In genomic region chr1:222455188-222455879, GRCh38 we compare ENCODE assay signal across 8 cellular contexts.
A peak's percentile ranks its signal among the peaks of the same experiment; 100 is the strongest.
DNase-seq lines count a peak whose midpoint lies in the region; ATAC-seq and TF ChIP-seq lines count a peak whose summit lies in the region.

No MANE protein-coding gene starts in this region.

- no peaks in the 10 kb centered on the region for H3K27me3 ChIP-seq in brain microvascular endothelial cell (replicated peaks)

- H3K27ac ChIP-seq in brain microvascular endothelial cell, result no peak overlapping the region

- peak overlapping the region; percentile 25 for H3K4me3 ChIP-seq in brain microvascular endothelial cell (ENCODE audit: low read depth, low read length)

- DNase-seq in AG08395 (ENCODE audit: low spot score) (peak; percentile 89), NCI-H2107 treated with DMSO at 0.1 percent for 48 hours (lab: John Stamatoyannopoulos, UW; ENCODE audit: unreplicated experiment) (peak; percentile 86), UCSD-AML1 (lab: John Stamatoyannopoulos, UW; ENCODE audit: unreplicated experiment) (peak; percentile 76), brain microvascular endothelial cell (peak; percentile 85), inferior parietal cortex (ENCODE audit: extremely low spot score) (peak; percentile 92)
- DNase-seq in stimulated activated CD4-positive, alpha-beta T cell treated with anti-CD3 and anti-CD28 coated beads, Interleukin-12 subunit alpha, Interleukin-12 subunit beta, amount 100 ng/mL, for 48 hours (ENCODE audit: low read depth in 2 of 3, low spot score in 1 of 3), result peak; percentile 67 to 89 (median 72)

- peak; percentile 92 for TF ChIP-seq CTCF in brain microvascular endothelial cell (IDR thresholded peaks at IDR 0.05; ENCODE audit: low read depth, low read length, missing control alignments)

- ATAC-seq in GM18858 (IDR thresholded peaks at IDR 0.05; ENCODE audit: unreplicated experiment) (peak; percentile 95), HG03060 (IDR thresholded peaks at IDR 0.05; ENCODE audit: low read depth, unreplicated experiment) (peak; percentile 95)

- in situ Hi-C loops in brain microvascular endothelial cell (cut with HindIII; ENCODE audit: low pct_ligation_motif_present, low sequenced_read_pairs), result no loop called here

- no peaks in the 10 kb centered on the region for H3K36me3 ChIP-seq in brain microvascular endothelial cell (replicated peaks)
